ENCODE assay signal across 1 cellular context in genomic region chr2:11326692-11327211, GRCh38.
TF ChIP-seq lines count a peak whose summit lies in the region.

No MANE protein-coding gene starts in this region.

TF ChIP-seq in GM12878, 131 proteins besides CTCF, POLR2A, EP300 and RAD21 (continued from another document):
- TF ChIP-seq ATF2 (IDR thresholded peaks at IDR 0.05; ENCODE audit: low read length) (no peak), BCL3 (IDR thresholded peaks at IDR 0.05; ENCODE audit: borderline replicate concordance, insufficient read depth, low read depth, low read length, poor library complexity, severe bottlenecking) (no peak)
